ENCODE assay signal across 8 cellular contexts in the genomic region with DNA sequence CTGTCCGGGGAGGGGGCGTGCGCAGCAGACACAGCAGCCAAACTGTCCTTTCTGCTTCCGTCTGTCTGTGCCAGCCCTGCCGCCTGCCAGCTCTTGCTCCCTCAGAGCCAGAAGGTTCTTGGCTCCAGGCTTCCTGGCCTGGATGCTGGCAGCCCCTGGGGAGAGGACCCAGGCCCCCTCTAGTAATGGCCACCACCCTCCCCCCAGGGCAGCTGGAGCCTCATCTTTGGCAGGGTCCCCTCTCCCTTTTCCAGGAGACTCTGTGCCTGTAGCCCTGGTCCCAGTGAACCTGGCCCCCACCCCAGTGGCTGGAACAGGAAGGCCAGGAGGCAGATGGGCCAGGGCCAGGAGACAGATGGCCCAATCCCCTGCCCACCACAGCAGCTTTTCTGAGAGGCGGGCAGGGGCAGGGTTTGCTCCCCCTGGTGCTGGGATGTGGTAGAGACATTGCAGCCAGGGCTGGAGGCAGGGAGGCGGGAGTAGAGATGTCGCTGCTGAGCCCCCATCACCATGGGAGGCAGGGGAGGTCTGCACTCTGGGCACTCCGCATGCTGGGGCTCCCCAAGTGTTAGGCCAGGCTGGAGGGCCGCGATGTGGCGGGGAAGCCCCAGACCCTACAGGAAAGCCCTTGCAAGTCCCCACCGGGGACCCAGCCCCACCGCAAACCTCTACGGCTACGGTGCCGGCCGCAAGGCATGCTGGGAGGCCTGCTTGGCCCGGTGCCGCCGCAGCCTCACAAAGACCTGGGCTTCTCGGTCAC. TPM values are rescaled to one million over a fixed set of nuclear protein-coding genes. Genes with fewer than 3 reads are reported as not detected.
DNase-seq lines count a peak whose midpoint lies in the region; ATAC-seq and TF ChIP-seq lines count a peak whose summit lies in the region.

No MANE protein-coding gene starts in this region.

- H3K4me1 Mint-ChIP-seq in stimulated activated naive CD8-positive, alpha-beta T cell treated with anti-CD3 and anti-CD28 coated beads, Interleukin-15, amount 100 ng/mL, for 72 hours: peaks cover 56% of the 10 kb centered on the region

- peak; percentile 77 for TF ChIP-seq CTCF in AG04450 (IDR thresholded peaks at IDR 0.05; ENCODE audit: low read depth, low read length)
- TF ChIP-seq CTCF in epithelial cell of esophagus (IDR thresholded peaks at IDR 0.05; ENCODE audit: insufficient read depth, low read depth, low read length, missing control alignments): peak; percentile 62

- no peak for DNase-seq in AG04450 (ENCODE audit: low read depth, low spot score)
- DNase-seq in H7: peak; percentile 98
- DNase-seq in NCI-H82 (lab: John Stamatoyannopoulos, UW): peak; percentile 98
- DNase-seq in activated T-cell treated with anti-CD3 and anti-CD28 coated beads for 48 hours (ENCODE audit: low read depth): peak; percentile 65
- peak; percentile 42 for DNase-seq in epithelial cell of esophagus (ENCODE audit: low read depth)
- DNase-seq in myocyte (ENCODE audit: low read depth): peak; percentile 59
- DNase-seq in stimulated activated naive CD8-positive, alpha-beta T cell treated with anti-CD3 and anti-CD28 coated beads, Interleukin-15, amount 100 ng/mL, for 72 hours: peak; percentile 70 to 73

- peak overlapping the region; percentile 48 to 96 for H3K27ac Mint-ChIP-seq in stimulated activated naive CD8-positive, alpha-beta T cell treated with anti-CD3 and anti-CD28 coated beads, Interleukin-15, amount 100 ng/mL, for 72 hours

- H3K9me3 Mint-ChIP-seq in stimulated activated naive CD8-positive, alpha-beta T cell treated with anti-CD3 and anti-CD28 coated beads, Interleukin-15, amount 100 ng/mL, for 72 hours: no peaks in the 10 kb centered on the region

- H3K27me3 ChIP-seq in AG04450 (ENCODE audit: control insufficient read depth, insufficient read depth, low read length): no peaks in the 10 kb centered on the region
- no peaks in the 10 kb centered on the region for H3K27me3 ChIP-seq in H7 (ENCODE audit: control insufficient read depth, insufficient read depth, low read length)

- POLR2A ChIA-PET in AG04450 (lab: Yijun Ruan, JAX): interaction anchor here (0.6 to 2.5 kb wide), 5 partner anchors 28 to 51 kb away, joined by 3 to 17 read pairs (median 9); a partner anchor contains a TSS

- H3K9me3 ChIP-seq in AG04450 (ENCODE audit: control insufficient read depth, insufficient read depth, low read length): no peaks in the 10 kb centered on the region

- peaks cover 8% of the 10 kb centered on the region for H3K36me3 ChIP-seq in H7 (replicated peaks; ENCODE audit: control insufficient read depth, insufficient read depth, low read length)

- H3K27me3 Mint-ChIP-seq in stimulated activated naive CD8-positive, alpha-beta T cell treated with anti-CD3 and anti-CD28 coated beads, Interleukin-15, amount 100 ng/mL, for 72 hours: no peaks in the 10 kb centered on the region

- peak overlapping the region; percentile 29 to 75 for H3K4me3 Mint-ChIP-seq in stimulated activated naive CD8-positive, alpha-beta T cell treated with anti-CD3 and anti-CD28 coated beads, Interleukin-15, amount 100 ng/mL, for 72 hours

- CTCF ChIA-PET in AG04450 (lab: Charles Lee): interaction anchor here (0.6 to 2.8 kb wide), 16 partner anchors 10 to 868 kb away, joined by 3 to 13 read pairs (median 4); a partner anchor contains a TSS

- peak; percentile 68 for ATAC-seq in stimulated activated naive CD8-positive, alpha-beta T cell treated with anti-CD3 and anti-CD28 coated beads, Interleukin-15, amount 100 ng/mL, for 72 hours
- no peak for ATAC-seq in GM19351 (IDR thresholded peaks at IDR 0.05; ENCODE audit: unreplicated experiment)

- peak overlapping the region; percentile 11 for H3K27ac ChIP-seq in AG04450 (ENCODE audit: low read depth, low read length)

- H3K4me3 ChIP-seq in AG04450 (ENCODE audit: low read depth, low read length): peak overlapping the region; percentile 32
- H3K4me3 ChIP-seq in H7 (ENCODE audit: insufficient read depth, low read depth, low read length): peak overlapping the region; percentile 21
- no peak overlapping the region for H3K4me3 ChIP-seq in epithelial cell of esophagus (ENCODE audit: low read length)

RNA-seq across cellular contexts. Expression of a gene that starts 16.7 kb away (rescaled TPM):
- 0.11 and 0.16 TPM in 2 replicates for polyA plus RNA-seq in AG04450 (2011; rRNA removed)
- 0.14 and 0.56 TPM in 2 replicates for polyA minus RNA-seq in AG04450 (2011; rRNA and poly(A)+ RNA removed)
- 4.2 and 7.2 TPM in 2 replicates for total RNA-seq in H7 (2014; rRNA removed; shearing (Covaris generic))
- 0.68 and 1.9 TPM in 2 replicates for total RNA-seq in myocyte
- 1.2 TPM for polyA plus RNA-seq in myocyte (2012)

RNA-seq across cellular contexts. Expression of a gene that starts 27.7 kb away (rescaled TPM):
- polyA plus RNA-seq in AG04450 (2011; rRNA removed): 33.3 and 35.3 TPM in 2 replicates
- 30.2 and 36.0 TPM in 2 replicates for polyA minus RNA-seq in AG04450 (2011; rRNA and poly(A)+ RNA removed)
- total RNA-seq in H7 (2014; rRNA removed; shearing (Covaris generic)): 44.8 and 48.2 TPM in 2 replicates
- total RNA-seq in myocyte: 47.5 and 60.3 TPM in 2 replicates
- 144 TPM for polyA plus RNA-seq in myocyte (2012)

RNA-seq across cellular contexts. Expression of a gene that starts 42.9 kb away (rescaled TPM):
- 11.1 and 11.4 TPM in 2 replicates for polyA plus RNA-seq in AG04450 (2011; rRNA removed)
- polyA minus RNA-seq in AG04450 (2011; rRNA and poly(A)+ RNA removed): 11.3 and 13.7 TPM in 2 replicates
- total RNA-seq in H7 (2014; rRNA removed; shearing (Covaris generic)): 17.9 and 21.7 TPM in 2 replicates
- 12.7 and 23.6 TPM in 2 replicates for total RNA-seq in myocyte
- polyA plus RNA-seq in myocyte (2012): 17.6 TPM

RNA-seq across cellular contexts. Expression of a gene that starts 50.9 kb away (rescaled TPM):
- polyA plus RNA-seq in AG04450 (2011; rRNA removed): 5.7 and 9.2 TPM in 2 replicates
- polyA minus RNA-seq in AG04450 (2011; rRNA and poly(A)+ RNA removed): 8.8 and 13.8 TPM in 2 replicates
- 8.5 and 14.1 TPM in 2 replicates for total RNA-seq in H7 (2014; rRNA removed; shearing (Covaris generic))
- total RNA-seq in myocyte: 7.2 and 8.8 TPM in 2 replicates
- 2.7 TPM for polyA plus RNA-seq in myocyte (2012)
